In the genomic region with DNA sequence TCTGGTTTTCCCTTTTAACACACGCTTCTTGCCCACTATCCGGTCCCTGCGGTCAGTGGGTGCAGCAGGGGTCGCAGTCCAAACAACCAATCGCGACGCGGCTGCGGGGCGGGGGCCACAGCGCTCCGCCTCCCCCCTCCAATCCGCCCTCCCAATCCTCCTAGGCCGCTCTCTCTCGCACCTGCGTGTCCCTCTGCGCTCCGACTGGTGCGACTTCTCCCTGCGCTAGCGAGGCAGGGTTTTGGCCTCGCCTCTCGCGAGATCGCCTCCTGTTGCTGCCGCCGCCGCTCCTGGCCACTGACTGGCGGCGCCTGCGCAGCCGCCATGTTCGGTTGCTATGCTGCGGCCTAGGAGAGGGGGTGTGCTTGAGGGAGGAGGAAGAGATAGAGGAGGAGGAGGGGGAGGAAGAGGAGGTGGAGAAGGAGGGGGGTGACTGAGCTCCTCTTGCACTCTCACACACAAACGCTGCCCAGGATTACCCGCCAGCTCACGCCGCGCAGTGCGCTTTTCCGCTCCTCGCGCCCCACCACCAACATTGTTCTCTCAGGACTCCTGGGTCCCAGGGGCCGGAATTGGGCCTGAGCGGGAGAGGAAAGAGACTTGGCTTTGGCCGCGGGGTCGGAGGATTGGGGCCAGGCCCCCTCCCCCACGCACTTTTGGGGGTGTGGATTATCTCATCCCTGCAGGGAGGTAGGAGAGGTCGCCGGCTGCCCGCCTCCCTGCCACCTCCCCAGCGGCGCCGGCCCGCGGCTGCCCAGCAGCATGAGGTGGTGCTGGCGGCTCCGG, we compare ENCODE assay signal across 1 cellular context.
TF ChIP-seq lines count a peak whose summit lies in the region.

A gene with protein sequence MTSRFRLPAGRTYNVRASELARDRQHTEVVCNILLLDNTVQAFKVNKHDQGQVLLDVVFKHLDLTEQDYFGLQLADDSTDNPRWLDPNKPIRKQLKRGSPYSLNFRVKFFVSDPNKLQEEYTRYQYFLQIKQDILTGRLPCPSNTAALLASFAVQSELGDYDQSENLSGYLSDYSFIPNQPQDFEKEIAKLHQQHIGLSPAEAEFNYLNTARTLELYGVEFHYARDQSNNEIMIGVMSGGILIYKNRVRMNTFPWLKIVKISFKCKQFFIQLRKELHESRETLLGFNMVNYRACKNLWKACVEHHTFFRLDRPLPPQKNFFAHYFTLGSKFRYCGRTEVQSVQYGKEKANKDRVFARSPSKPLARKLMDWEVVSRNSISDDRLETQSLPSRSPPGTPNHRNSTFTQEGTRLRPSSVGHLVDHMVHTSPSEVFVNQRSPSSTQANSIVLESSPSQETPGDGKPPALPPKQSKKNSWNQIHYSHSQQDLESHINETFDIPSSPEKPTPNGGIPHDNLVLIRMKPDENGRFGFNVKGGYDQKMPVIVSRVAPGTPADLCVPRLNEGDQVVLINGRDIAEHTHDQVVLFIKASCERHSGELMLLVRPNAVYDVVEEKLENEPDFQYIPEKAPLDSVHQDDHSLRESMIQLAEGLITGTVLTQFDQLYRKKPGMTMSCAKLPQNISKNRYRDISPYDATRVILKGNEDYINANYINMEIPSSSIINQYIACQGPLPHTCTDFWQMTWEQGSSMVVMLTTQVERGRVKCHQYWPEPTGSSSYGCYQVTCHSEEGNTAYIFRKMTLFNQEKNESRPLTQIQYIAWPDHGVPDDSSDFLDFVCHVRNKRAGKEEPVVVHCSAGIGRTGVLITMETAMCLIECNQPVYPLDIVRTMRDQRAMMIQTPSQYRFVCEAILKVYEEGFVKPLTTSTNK (plus strand): TSS at position 472 of the 786 bp plus-strand sequence. CDS start 49,932 bp downstream, outside the sequence.

TF ChIP-seq in SK-N-SH, 30 proteins besides CTCF, POLR2A, EP300 and RAD21 (continued from another document):
- TF ChIP-seq, protein P1, sequence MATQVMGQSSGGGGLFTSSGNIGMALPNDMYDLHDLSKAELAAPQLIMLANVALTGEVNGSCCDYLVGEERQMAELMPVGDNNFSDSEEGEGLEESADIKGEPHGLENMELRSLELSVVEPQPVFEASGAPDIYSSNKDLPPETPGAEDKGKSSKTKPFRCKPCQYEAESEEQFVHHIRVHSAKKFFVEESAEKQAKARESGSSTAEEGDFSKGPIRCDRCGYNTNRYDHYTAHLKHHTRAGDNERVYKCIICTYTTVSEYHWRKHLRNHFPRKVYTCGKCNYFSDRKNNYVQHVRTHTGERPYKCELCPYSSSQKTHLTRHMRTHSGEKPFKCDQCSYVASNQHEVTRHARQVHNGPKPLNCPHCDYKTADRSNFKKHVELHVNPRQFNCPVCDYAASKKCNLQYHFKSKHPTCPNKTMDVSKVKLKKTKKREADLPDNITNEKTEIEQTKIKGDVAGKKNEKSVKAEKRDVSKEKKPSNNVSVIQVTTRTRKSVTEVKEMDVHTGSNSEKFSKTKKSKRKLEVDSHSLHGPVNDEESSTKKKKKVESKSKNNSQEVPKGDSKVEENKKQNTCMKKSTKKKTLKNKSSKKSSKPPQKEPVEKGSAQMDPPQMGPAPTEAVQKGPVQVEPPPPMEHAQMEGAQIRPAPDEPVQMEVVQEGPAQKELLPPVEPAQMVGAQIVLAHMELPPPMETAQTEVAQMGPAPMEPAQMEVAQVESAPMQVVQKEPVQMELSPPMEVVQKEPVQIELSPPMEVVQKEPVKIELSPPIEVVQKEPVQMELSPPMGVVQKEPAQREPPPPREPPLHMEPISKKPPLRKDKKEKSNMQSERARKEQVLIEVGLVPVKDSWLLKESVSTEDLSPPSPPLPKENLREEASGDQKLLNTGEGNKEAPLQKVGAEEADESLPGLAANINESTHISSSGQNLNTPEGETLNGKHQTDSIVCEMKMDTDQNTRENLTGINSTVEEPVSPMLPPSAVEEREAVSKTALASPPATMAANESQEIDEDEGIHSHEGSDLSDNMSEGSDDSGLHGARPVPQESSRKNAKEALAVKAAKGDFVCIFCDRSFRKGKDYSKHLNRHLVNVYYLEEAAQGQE (IDR thresholded peaks at IDR 0.05; ENCODE audit: low read depth, low read length) = 0 out of 2 replicates have a peak, but pooled peaks have one; percentile 17
- TF ChIP-seq RFX5 (IDR thresholded peaks at IDR 0.05; ENCODE audit: low read length) = peak; percentile 89
- TF ChIP-seq SMC3 (IDR thresholded peaks at IDR 0.05; ENCODE audit: low read depth, low read length) = no peak
- TF ChIP-seq, protein P2, sequence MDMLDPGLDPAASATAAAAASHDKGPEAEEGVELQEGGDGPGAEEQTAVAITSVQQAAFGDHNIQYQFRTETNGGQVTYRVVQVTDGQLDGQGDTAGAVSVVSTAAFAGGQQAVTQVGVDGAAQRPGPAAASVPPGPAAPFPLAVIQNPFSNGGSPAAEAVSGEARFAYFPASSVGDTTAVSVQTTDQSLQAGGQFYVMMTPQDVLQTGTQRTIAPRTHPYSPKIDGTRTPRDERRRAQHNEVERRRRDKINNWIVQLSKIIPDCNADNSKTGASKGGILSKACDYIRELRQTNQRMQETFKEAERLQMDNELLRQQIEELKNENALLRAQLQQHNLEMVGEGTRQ (IDR thresholded peaks at IDR 0.05; ENCODE audit: borderline replicate concordance, low read depth, low read length) = no peak
- TF ChIP-seq FOSL2 (IDR thresholded peaks at IDR 0.05; ENCODE audit: borderline replicate concordance, low read depth) = no peak
- no peak for TF ChIP-seq EZH2phosphoT487 (IDR thresholded peaks at IDR 0.05; ENCODE audit: borderline replicate concordance, low read depth)
- TF ChIP-seq NRF1 (IDR thresholded peaks at IDR 0.05; ENCODE audit: low read depth, low read length) = peak; percentile 94
- peak; percentile 74; the same call in 1 of the 2 replicates for TF ChIP-seq RCOR1 (IDR thresholded peaks at IDR 0.05; ENCODE audit: low read length)
- peak; percentile 16; the same call in 1 of the 2 replicates for TF ChIP-seq FOXM1 (IDR thresholded peaks at IDR 0.05; ENCODE audit: low read depth)
- TF ChIP-seq MXI1 (IDR thresholded peaks at IDR 0.05; ENCODE audit: low read depth, low read length) = peak; percentile 75; the same call in 1 of the 2 replicates
- TF ChIP-seq, protein P3, sequence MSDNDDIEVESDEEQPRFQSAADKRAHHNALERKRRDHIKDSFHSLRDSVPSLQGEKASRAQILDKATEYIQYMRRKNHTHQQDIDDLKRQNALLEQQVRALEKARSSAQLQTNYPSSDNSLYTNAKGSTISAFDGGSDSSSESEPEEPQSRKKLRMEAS (IDR thresholded peaks at IDR 0.05; ENCODE audit: low read depth) = peak; percentile 67; the same call in 1 of the 2 replicates
- no peak for TF ChIP-seq RXRA (IDR thresholded peaks at IDR 0.05; ENCODE audit: borderline replicate concordance, low read depth)
- no peak for TF ChIP-seq GABPA (IDR thresholded peaks at IDR 0.05; ENCODE audit: low read depth)
- TF ChIP-seq, protein P4, sequence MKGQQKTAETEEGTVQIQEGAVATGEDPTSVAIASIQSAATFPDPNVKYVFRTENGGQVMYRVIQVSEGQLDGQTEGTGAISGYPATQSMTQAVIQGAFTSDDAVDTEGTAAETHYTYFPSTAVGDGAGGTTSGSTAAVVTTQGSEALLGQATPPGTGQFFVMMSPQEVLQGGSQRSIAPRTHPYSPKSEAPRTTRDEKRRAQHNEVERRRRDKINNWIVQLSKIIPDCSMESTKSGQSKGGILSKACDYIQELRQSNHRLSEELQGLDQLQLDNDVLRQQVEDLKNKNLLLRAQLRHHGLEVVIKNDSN (IDR thresholded peaks at IDR 0.05; ENCODE audit: borderline replicate concordance, low read depth) = no peak
- TF ChIP-seq TAF1 (IDR thresholded peaks at IDR 0.05; ENCODE audit: borderline replicate concordance, low read depth, low read length) = peak; percentile 67
- TF ChIP-seq SIN3A (IDR thresholded peaks at IDR 0.05; ENCODE audit: borderline replicate concordance, low read depth, low read length) = peak; percentile 83; the same call in 1 of the 2 replicates
- TF ChIP-seq TEAD4 (IDR thresholded peaks at IDR 0.05; ENCODE audit: borderline replicate concordance, insufficient read depth) = no peak
- peak; percentile 89 for TF ChIP-seq YY1 (IDR thresholded peaks at IDR 0.05; ENCODE audit: low read depth)
- peak; percentile 100 for TF ChIP-seq CHD2 (IDR thresholded peaks at IDR 0.05; ENCODE audit: low read length, partially characterized antibody)
- TF ChIP-seq, protein P5, sequence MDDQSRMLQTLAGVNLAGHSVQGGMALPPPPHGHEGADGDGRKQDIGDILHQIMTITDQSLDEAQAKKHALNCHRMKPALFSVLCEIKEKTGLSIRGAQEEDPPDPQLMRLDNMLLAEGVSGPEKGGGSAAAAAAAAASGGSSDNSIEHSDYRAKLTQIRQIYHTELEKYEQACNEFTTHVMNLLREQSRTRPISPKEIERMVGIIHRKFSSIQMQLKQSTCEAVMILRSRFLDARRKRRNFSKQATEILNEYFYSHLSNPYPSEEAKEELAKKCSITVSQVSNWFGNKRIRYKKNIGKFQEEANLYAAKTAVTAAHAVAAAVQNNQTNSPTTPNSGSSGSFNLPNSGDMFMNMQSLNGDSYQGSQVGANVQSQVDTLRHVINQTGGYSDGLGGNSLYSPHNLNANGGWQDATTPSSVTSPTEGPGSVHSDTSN (IDR thresholded peaks at IDR 0.05) = 0 out of 2 replicates have a peak, but pooled peaks have one; percentile 8
- TF ChIP-seq MEF2A (IDR thresholded peaks at IDR 0.05; ENCODE audit: borderline replicate concordance, low read depth) = no peak
